8 cellular contexts compared by ENCODE assay signal in the genomic region with DNA sequence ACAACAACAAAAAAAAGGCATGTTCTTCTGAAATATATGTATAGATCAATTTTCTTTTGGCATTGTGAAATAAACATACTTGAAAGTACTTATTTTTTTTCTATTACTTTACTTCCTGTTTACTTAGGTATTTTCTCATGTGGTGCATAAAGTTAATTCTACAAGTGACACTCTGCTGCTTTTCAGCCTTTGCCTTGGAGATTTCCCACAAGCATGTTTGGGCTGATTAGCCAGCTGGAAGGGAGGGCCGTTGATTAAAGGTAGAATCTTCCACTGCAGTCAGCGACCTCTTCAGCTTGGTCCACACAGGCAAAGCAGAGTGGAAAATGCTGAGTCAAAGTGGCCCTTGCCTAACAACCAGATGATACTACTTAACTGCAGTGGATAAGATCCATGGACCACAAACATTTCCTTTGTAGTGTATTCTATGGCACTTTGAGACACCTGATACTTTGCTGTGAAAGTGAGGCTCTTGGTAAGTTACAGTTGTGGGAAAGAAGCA.
DNase-seq lines count a peak whose midpoint lies in the region; ATAC-seq and TF ChIP-seq lines count a peak whose summit lies in the region.

No MANE protein-coding gene starts in this region.

- WGBS in heart right ventricle, 2 donors, result 12 to 18% methylated on average over 2 of the region's 2 CpGs

- no peaks in the 10 kb centered on the region for H3K27me3 ChIP-seq in heart right ventricle
- H3K27me3 ChIP-seq in CD4-positive, alpha-beta T cell (ENCODE audit: control insufficient read depth, insufficient read depth, low read length), result no peaks in the 10 kb centered on the region

- DNase-seq in NCI-H2171 treated with DMSO at 0.1 percent for 48 hours (lab: John Stamatoyannopoulos, UW), result peak; percentile 38
- no peak for DNase-seq in NCI-H2171 (lab: John Stamatoyannopoulos, UW)
- DNase-seq in NCI-H82 (lab: John Stamatoyannopoulos, UW), result peak; percentile 61
- peak in 1 of 2 donors; percentile 53 for DNase-seq in heart right ventricle
- no peak for DNase-seq in HEK293T (ENCODE audit: extremely low spot score)
- no peak for DNase-seq in CD4-positive, alpha-beta T cell
- no peak for DNase-seq in activated T-helper 2 cell treated with anti-CD3 and anti-CD28 coated beads, Interferon-gamma antibody, Interleukin-2, Interleukin-4, amounts not matched to agents 10 μg/mL and 5 μg/mL and 100 μg/mL, durations not matched to agents 14 hours and 24 hours and 36 hours (ENCODE audit: low spot score)

- intact Hi-C loops in heart right ventricle (cut with DNase I), result loop anchor here in 1 of 10 donors (5.0 kb wide), 1 partner anchor 59 kb away; no protein-coding TSS in a partner anchor
- intact Hi-C loops in CD4-positive, alpha-beta T cell (cut with DNase I, micrococcal nuclease), result no loop called here
- intact Hi-C loops in activated T-helper 2 cell treated with anti-CD3 and anti-CD28 coated beads, Interferon-gamma antibody, Interleukin-2, Interleukin-4, amounts not matched to agents 10 μg/mL and 5 μg/mL and 100 μg/mL, durations not matched to agents 14 hours and 24 hours and 36 hours (cut with micrococcal nuclease), result no loop called here

- H3K27me3 Mint-ChIP-seq in CD4-positive, alpha-beta T cell, result no peaks in the 10 kb centered on the region
- no peaks in the 10 kb centered on the region for H3K27me3 Mint-ChIP-seq in activated T-helper 2 cell treated with anti-CD3 and anti-CD28 coated beads, Interferon-gamma antibody, Interleukin-2, Interleukin-4, amounts not matched to agents 10 μg/mL and 5 μg/mL and 100 μg/mL, durations not matched to agents 14 hours and 24 hours and 36 hours (ENCODE audit: low read depth)

- no peaks in the 10 kb centered on the region for H3K36me3 Mint-ChIP-seq in CD4-positive, alpha-beta T cell (ENCODE audit: low read depth)
- H3K36me3 Mint-ChIP-seq in activated T-helper 2 cell treated with anti-CD3 and anti-CD28 coated beads, Interferon-gamma antibody, Interleukin-2, Interleukin-4, amounts not matched to agents 10 μg/mL and 5 μg/mL and 100 μg/mL, durations not matched to agents 14 hours and 24 hours and 36 hours (ENCODE audit: low read depth), result no peaks in the 10 kb centered on the region

- no peak overlapping the region for H3K27ac Mint-ChIP-seq in CD4-positive, alpha-beta T cell
- no peak overlapping the region for H3K27ac Mint-ChIP-seq in activated T-helper 2 cell treated with anti-CD3 and anti-CD28 coated beads, Interferon-gamma antibody, Interleukin-2, Interleukin-4, amounts not matched to agents 10 μg/mL and 5 μg/mL and 100 μg/mL, durations not matched to agents 14 hours and 24 hours and 36 hours

- TF ChIP-seq CTCF in heart right ventricle (IDR thresholded peaks at IDR 0.05), result no peak
- TF ChIP-seq CTCF in CD4-positive, alpha-beta T cell (IDR thresholded peaks at IDR 0.05), result no peak

- peaks cover 0 to 12% (median 9%) of the 10 kb centered on the region in 9 donors for H3K4me1 ChIP-seq in heart right ventricle

- POLR2A ChIA-PET in HEK293T (lab: Yijun Ruan, JAX), result no interaction called here
- POLR2A ChIA-PET in CD4-positive, alpha-beta T cell (lab: Charles Lee), result no interaction called here

- H3K4me3 ChIP-seq in heart right ventricle, result no peak overlapping the region

- CTCF ChIA-PET in HEK293T (lab: Yijun Ruan, JAX), result interaction anchor here (0.7 kb wide), 1 partner anchor 183 kb away, joined by 4 read pairs; no protein-coding TSS in a partner anchor
- CTCF ChIA-PET in CD4-positive, alpha-beta T cell (lab: Charles Lee), result no interaction called here

- peak; percentile 80 for ATAC-seq in HG02642 (IDR thresholded peaks at IDR 0.05; ENCODE audit: poor library complexity, unreplicated experiment)
- peak; percentile 78 to 93 (median 82) for ATAC-seq in heart right ventricle
- ATAC-seq in CD4-positive, alpha-beta T cell (ENCODE audit: poor library complexity), result no peak

- H3K9me3 ChIP-seq in heart right ventricle, result no peaks in the 10 kb centered on the region
- H3K9me3 ChIP-seq in CD4-positive, alpha-beta T cell (ENCODE audit: control insufficient read depth, low read length), result no peaks in the 10 kb centered on the region

- peaks cover 4% of the 10 kb centered on the region for H3K9me3 Mint-ChIP-seq in CD4-positive, alpha-beta T cell
- no peaks in the 10 kb centered on the region for H3K9me3 Mint-ChIP-seq in activated T-helper 2 cell treated with anti-CD3 and anti-CD28 coated beads, Interferon-gamma antibody, Interleukin-2, Interleukin-4, amounts not matched to agents 10 μg/mL and 5 μg/mL and 100 μg/mL, durations not matched to agents 14 hours and 24 hours and 36 hours

- no peak overlapping the region for H3K4me3 Mint-ChIP-seq in CD4-positive, alpha-beta T cell
- H3K4me3 Mint-ChIP-seq in activated T-helper 2 cell treated with anti-CD3 and anti-CD28 coated beads, Interferon-gamma antibody, Interleukin-2, Interleukin-4, amounts not matched to agents 10 μg/mL and 5 μg/mL and 100 μg/mL, durations not matched to agents 14 hours and 24 hours and 36 hours (ENCODE audit: low read depth), result no peak overlapping the region

- H3K36me3 ChIP-seq in heart right ventricle, result no peaks in the 10 kb centered on the region

- H3K27ac ChIP-seq in heart right ventricle, result peak overlapping the region in 5 of 10 donors; percentile 0 to 39 (median 22)
- no peak overlapping the region for H3K27ac ChIP-seq in CD4-positive, alpha-beta T cell (ENCODE audit: low read depth, low read length)

- no peaks in the 10 kb centered on the region for H3K4me1 Mint-ChIP-seq in CD4-positive, alpha-beta T cell (ENCODE audit: low read depth)
- no peaks in the 10 kb centered on the region for H3K4me1 Mint-ChIP-seq in activated T-helper 2 cell treated with anti-CD3 and anti-CD28 coated beads, Interferon-gamma antibody, Interleukin-2, Interleukin-4, amounts not matched to agents 10 μg/mL and 5 μg/mL and 100 μg/mL, durations not matched to agents 14 hours and 24 hours and 36 hours (ENCODE audit: low read depth)

TF ChIP-seq in HEK293T, 16 proteins besides CTCF, POLR2A, EP300 and RAD21:
- TF ChIP-seq SP1 (IDR thresholded peaks at IDR 0.05) (no peak), BHLHE40 (IDR thresholded peaks at IDR 0.05; ENCODE audit: borderline replicate concordance) (no peak), L3MBTL2 (conservative IDR thresholded peaks at IDR 0.05) (no peak), ZNF384 (IDR thresholded peaks at IDR 0.05) (no peak), SUZ12 (IDR thresholded peaks at IDR 0.05) (no peak), PKNOX1 (IDR thresholded peaks at IDR 0.05) (no peak), ELF4 (IDR thresholded peaks at IDR 0.05) (no peak), ARNT (IDR thresholded peaks at IDR 0.05) (no peak), FOXK2 (IDR thresholded peaks at IDR 0.05) (no peak), LEF1 (IDR thresholded peaks at IDR 0.05; ENCODE audit: borderline replicate concordance) (no peak), HDGF (IDR thresholded peaks at IDR 0.05; ENCODE audit: borderline replicate concordance) (no peak), TARDBP (IDR thresholded peaks at IDR 0.05) (no peak), CTBP1 (IDR thresholded peaks at IDR 0.05; ENCODE audit: borderline replicate concordance) (no peak), FOXM1 (IDR thresholded peaks at IDR 0.05; ENCODE audit: borderline replicate concordance) (no peak), NFRKB (IDR thresholded peaks at IDR 0.05) (no peak), FOXA1 (IDR thresholded peaks at IDR 0.05) (no peak)

Comparison
In these comparisons a context has a peak if more than half of its experiments do, and no peak if none do; other contexts are left out.
1. DNase-seq: peak in NCI-H2171 treated with DMSO at 0.1 percent for 48 hours (single experiment) and NCI-H82 (single experiment); none in NCI-H2171 (single experiment), HEK293T (single experiment), CD4-positive, alpha-beta T cell (0 of 10) and activated T-helper 2 cell treated with anti-CD3 and anti-CD28 coated beads, Interferon-gamma antibody, Interleukin-2, Interleukin-4, amounts not matched to agents 10 μg/mL and 5 μg/mL and 100 μg/mL, durations not matched to agents 14 hours and 24 hours and 36 hours (single experiment).